ENCODE assay signal across 19 cellular contexts in the genomic region with DNA sequence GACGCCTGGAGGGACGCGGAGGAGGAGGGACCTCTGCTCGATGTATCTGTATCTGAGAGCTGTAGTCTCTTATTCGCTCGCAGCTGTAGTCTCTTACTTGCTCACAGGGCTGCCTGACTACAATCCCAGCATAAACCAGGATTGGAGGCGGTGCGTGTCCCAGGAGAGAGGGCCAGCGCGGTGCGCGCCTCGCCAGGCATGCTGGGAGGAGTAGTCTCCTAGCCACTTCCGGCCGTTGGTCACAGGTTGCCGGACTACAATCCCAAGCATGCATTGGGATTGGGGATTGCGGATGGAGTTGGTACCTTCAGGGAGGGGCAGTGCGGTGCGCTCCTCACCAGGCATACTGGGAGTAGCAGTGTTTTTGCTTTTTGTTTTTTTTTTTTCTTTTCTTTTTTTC.
A peak's percentile ranks its signal among the peaks of the same experiment; 100 is the strongest.
DNase-seq lines count a peak whose midpoint lies in the region; ATAC-seq, FAIRE-seq and TF ChIP-seq lines count a peak whose summit lies in the region.
"Had no signal": no experiment of that assay in that cellular context is flagged by ENCODE, and none has a peak within 500 bp of the region (broad histone marks: within the 10 kb centered on the region; RNA-seq: fewer than 3 reads in every experiment).

No MANE protein-coding gene starts in this region.

- H3K36me3 Mint-ChIP-seq in endodermal cell (ENCODE audit: low read depth) = peaks cover 2% of the 10 kb centered on the region
- H3K36me3 Mint-ChIP-seq: CD8-positive, alpha-beta T cell had no signal

- no peaks in the 10 kb centered on the region for H3K27me3 Mint-ChIP-seq in endodermal cell (ENCODE audit: insufficient read depth)

- no peak for TF ChIP-seq CTCF in endodermal cell (conservative IDR thresholded peaks at IDR 0.05)

- intact Hi-C loops in Right ventricle myocardium superior (cut with DNase I) = no loop called here
- intact Hi-C loops in Right ventricle myocardium inferior (cut with DNase I) = no loop called here

- no peak overlapping the region for H3K9ac ChIP-seq in endodermal cell (ENCODE audit: extremely low read depth, low read length, poor library complexity, severe bottlenecking)

- peak; percentile 49 for DNase-seq in Right ventricle myocardium superior
- DNase-seq in Right ventricle myocardium inferior (ENCODE audit: missing footprints) = no peak
- peak; percentile 76 for DNase-seq in RPMI8226
- DNase-seq in midbrain (lab: John Stamatoyannopoulos, UW) = peak; percentile 1
- DNase-seq in urothelium cell line (ENCODE audit: low spot score) = peak; percentile 82
- no peak for DNase-seq in NCI-H1436 treated with DMSO at 0.1 percent for 48 hours (lab: John Stamatoyannopoulos, UW)
- no peak for DNase-seq in endodermal cell
- DNase-seq: CD8-positive, alpha-beta T cell; EL; Karpas-422; left colon; NCI-H187; NCI-H526 treated with DMSO at 0.1 percent for 48 hours; Peyer's patch; stimulated activated naive CD4-positive, alpha-beta T cell had no signal

- H3K4me3 Mint-ChIP-seq in endodermal cell = no peak overlapping the region
- H3K4me3 Mint-ChIP-seq: CD8-positive, alpha-beta T cell had no signal

- peaks cover 75% of the 10 kb centered on the region for H3K9me3 ChIP-seq in endodermal cell (ENCODE audit: control insufficient read depth, low read length)
- H3K9me3 ChIP-seq: vagina had no signal

- H3K27ac ChIP-seq in endodermal cell (ENCODE audit: low read depth, low read length) = no peak overlapping the region
- H3K27ac ChIP-seq: Peyer's patch, vagina had no signal

- no peaks in the 10 kb centered on the region for H3K27me3 ChIP-seq in endodermal cell (ENCODE audit: control insufficient read depth, insufficient read depth, low read length, poor library complexity, severe bottlenecking)
- H3K27me3 ChIP-seq: Peyer's patch, vagina had no signal

- 88 to 90% methylated on average over 14 to 19 of the region's 19 CpGs for WGBS in endodermal cell (ENCODE audit: insufficient coverage in 1 of 2, insufficient read length in 1 of 2), 2 experiments

- H3K4me1 ChIP-seq in endodermal cell (ENCODE audit: control insufficient read depth, insufficient read depth, low read length) = no peaks in the 10 kb centered on the region
- H3K4me1 ChIP-seq: Peyer's patch, vagina had no signal

- ATAC-seq in Right ventricle myocardium superior (ENCODE audit: poor library complexity) (no peak), Right ventricle myocardium inferior (no peak), HG03175 (IDR thresholded peaks at IDR 0.05; ENCODE audit: unreplicated experiment) (no peak)
- ATAC-seq: activated CD4-positive, CD25-positive, alpha-beta regulatory T cell treated with anti-CD3 and anti-CD28 coated beads, Interleukin-2, amount 50 U/mL, for 24 hours; CD8-positive, alpha-beta T cell; left colon had no signal

- no peak overlapping the region for H3K4me3 ChIP-seq in endodermal cell (ENCODE audit: low read length)
- H3K4me3 ChIP-seq: Peyer's patch had no signal

- peaks cover 96% of the 10 kb centered on the region for H3K9me3 Mint-ChIP-seq in endodermal cell

- H3K27ac Mint-ChIP-seq in endodermal cell = no peak overlapping the region
- H3K27ac Mint-ChIP-seq: CD8-positive, alpha-beta T cell had no signal

- FAIRE-seq in urothelium cell line (lab: Jason Lieb, UNC) = peak; percentile 23
- FAIRE-seq: endometrium had no signal

- no peaks in the 10 kb centered on the region for H3K36me3 ChIP-seq in endodermal cell (ENCODE audit: control insufficient read depth, insufficient read depth, low read length)
- H3K36me3 ChIP-seq: Peyer's patch, vagina had no signal

- H3K4me1 Mint-ChIP-seq in endodermal cell = no peaks in the 10 kb centered on the region

Comparison
In these comparisons a context has a peak if more than half of its experiments do, and no peak if none do; other contexts are left out.
1. DNase-seq: peak in Right ventricle myocardium superior (single experiment), RPMI8226 (single experiment), midbrain (single experiment) and urothelium cell line (single experiment); none in Right ventricle myocardium inferior (single experiment), NCI-H1436 treated with DMSO at 0.1 percent for 48 hours (single experiment) and endodermal cell (single experiment).